ENCODE assay signal across 8 cellular contexts in genomic region chr6:163956571-163957407, GRCh38.
DNase-seq lines count a peak whose midpoint lies in the region; ATAC-seq and TF ChIP-seq lines count a peak whose summit lies in the region.

No MANE protein-coding gene starts in this region.

- no peaks in the 10 kb centered on the region for H4K20me1 ChIP-seq in PC-9 (ENCODE audit: insufficient read depth)

- no peak overlapping the region for H4K8ac ChIP-seq in neuronal stem cell (ENCODE audit: low read depth, low read length)

- H3K14ac ChIP-seq in neuronal stem cell (ENCODE audit: low read length), result no peak overlapping the region

- no peak overlapping the region for H2BK15ac ChIP-seq in neuronal stem cell (ENCODE audit: low read length)

- CTCF ChIA-PET in PC-9 (lab: Charles Lee), result no interaction called here

- H3K79me1 ChIP-seq in neuronal stem cell (ENCODE audit: low read depth, low read length), result no peaks in the 10 kb centered on the region

- no peaks in the 10 kb centered on the region for H3F3A ChIP-seq in PC-9 (ENCODE audit: insufficient read depth, low read depth)

- H3K4me2 ChIP-seq in PC-9, result no peak overlapping the region
- no peak overlapping the region for H3K4me2 ChIP-seq in neuronal stem cell (ENCODE audit: insufficient read depth, low read length, poor library complexity, severe bottlenecking)

- H3K27me3 ChIP-seq in PC-9 (ENCODE audit: insufficient read depth, low read depth) (peaks cover 41% of the 10 kb centered on the region), neuronal stem cell (ENCODE audit: control insufficient read depth in 3 of 3, insufficient read depth in 3 of 3, low read depth in 1 of 3, low read length in 3 of 3) (no peaks in the 10 kb centered on the region), thoracic aorta (replicated peaks; ENCODE audit: insufficient read depth) (no peaks in the 10 kb centered on the region)

- H4K91ac ChIP-seq in neuronal stem cell (ENCODE audit: low read depth, low read length, poor library complexity), result no peak overlapping the region

- no peak overlapping the region for H3K23ac ChIP-seq in neuronal stem cell (ENCODE audit: low read depth, low read length, poor library complexity)

- ATAC-seq in GM21367 (IDR thresholded peaks at IDR 0.05; ENCODE audit: unreplicated experiment) (peak; percentile 99), thoracic aorta (ENCODE audit: insufficient number of reproducible peaks, low FRiP score, low read depth) (peak; percentile 82)

- H3K4me3 ChIP-seq in PC-9 (no peak overlapping the region), fibroblast of pulmonary artery (replicated peaks; ENCODE audit: low read depth, low read length) (no peak overlapping the region), neuronal stem cell (ENCODE audit: low read length in 2 of 2) (no peak overlapping the region), thoracic aorta (no peak overlapping the region)

- H2BK5ac ChIP-seq in neuronal stem cell (ENCODE audit: low read length), result no peak overlapping the region

- no peak overlapping the region for H3K9ac ChIP-seq in neuronal stem cell (ENCODE audit: low read depth, low read length, poor library complexity)

- H3K9me3 ChIP-seq in PC-9 (ENCODE audit: insufficient read depth, low read depth) (no peaks in the 10 kb centered on the region; the same call in 1 of the 2 replicates), neuronal stem cell (replicated peaks in 1 of 2; ENCODE audit: control insufficient read depth in 2 of 2, insufficient read depth in 1 of 2, low read depth in 1 of 2, low read length in 2 of 2) (peaks cover 2 to 6% of the 10 kb centered on the region in 2 donors), thoracic aorta (no peaks in the 10 kb centered on the region)

- no peak overlapping the region for H2BK120ac ChIP-seq in neuronal stem cell (ENCODE audit: low read depth, low read length)

- no peak overlapping the region for H3K18ac ChIP-seq in neuronal stem cell (ENCODE audit: low read length)

- no peak overlapping the region for H2AFZ ChIP-seq in PC-9
- no peak overlapping the region for H2AFZ ChIP-seq in neuronal stem cell (ENCODE audit: low read length)

- no peak overlapping the region for H2AK5ac ChIP-seq in neuronal stem cell (ENCODE audit: low read depth, low read length)

- no peak overlapping the region for H2BK12ac ChIP-seq in neuronal stem cell (ENCODE audit: low read length)

- H3K4me1 ChIP-seq in PC-9 (replicated peaks; ENCODE audit: insufficient read depth) (no peaks in the 10 kb centered on the region), neuronal stem cell (ENCODE audit: control insufficient read depth in 2 of 2, insufficient read depth in 1 of 2, low read depth in 1 of 2, low read length in 2 of 2) (peaks cover 13 to 18% of the 10 kb centered on the region in 2 donors), thoracic aorta (ENCODE audit: control insufficient read depth in 1 of 2, low read depth in 2 of 2) (no peaks in the 10 kb centered on the region)

- no peak overlapping the region for H3K27ac ChIP-seq in PC-9
- H3K27ac ChIP-seq in neuronal stem cell (replicated peaks; ENCODE audit: low read length), result no peak overlapping the region
- H3K27ac ChIP-seq in thoracic aorta, result no peak overlapping the region

- TF ChIP-seq CTCF in PC-9 (conservative IDR thresholded peaks at IDR 0.05) (peak; percentile 77), fibroblast of pulmonary artery (IDR thresholded peaks at IDR 0.05; ENCODE audit: low read length, missing control alignments) (peak; percentile 94), thoracic aorta (IDR thresholded peaks at IDR 0.05) (peak; percentile 87)

- H3K36me3 ChIP-seq in PC-9 (ENCODE audit: low read depth) (no peaks in the 10 kb centered on the region), neuronal stem cell (replicated peaks in 1 of 2; ENCODE audit: control insufficient read depth in 2 of 2, insufficient read depth in 2 of 2, low read length in 2 of 2) (no peaks in the 10 kb centered on the region), thoracic aorta (no peaks in the 10 kb centered on the region)

- POLR2A ChIA-PET in PC-9 (lab: Charles Lee; ENCODE audit: unreplicated experiment), result no interaction called here

- no TSS peak for BruUV-seq in PC-9 (replicated peaks; lab: Mats Ljungman, UMichigan)

- DNase-seq in DMS114 treated with DMSO at 0.1 percent for 48 hours (lab: John Stamatoyannopoulos, UW; ENCODE audit: unreplicated experiment) (peak; percentile 7), HK-2 (ENCODE audit: unreplicated experiment) (peak; percentile 70), PC-9 (peak; percentile 22 to 35), activated T-cell treated with anti-CD3 and anti-CD28 coated beads for 48 hours (ENCODE audit: low read depth) (peak; percentile 45), fibroblast of pulmonary artery (ENCODE audit: low read depth) (peak; percentile 82), neuronal stem cell (ENCODE audit: low spot score) (peak; percentile 54), thoracic aorta (ENCODE audit: low spot score) (peak; percentile 21)

- no peaks in the 10 kb centered on the region for H3K79me2 ChIP-seq in PC-9 (ENCODE audit: low read depth)

- no peaks in the 10 kb centered on the region for H3K9me2 ChIP-seq in PC-9 (ENCODE audit: insufficient read depth)

- no peak overlapping the region for H3K4ac ChIP-seq in neuronal stem cell (ENCODE audit: low read length)

- intact Hi-C loops in PC-9 (cut with micrococcal nuclease; ENCODE audit: unreplicated experiment), result loop anchor here (5.0 kb wide), 2 partner anchors 539 to 774 kb away; no protein-coding TSS in a partner anchor

- WGBS in neuronal stem cell (ENCODE audit: extremely low coverage in 2 of 2, insufficient read length in 2 of 2, insufficient replicate concordance in 1 of 2), 2 donors, result no CpG with 5 or more reads among the region's 12 CpGs

Comparison
In these comparisons a context has a peak if more than half of its experiments do, and no peak if none do; other contexts are left out.
1. DNase-seq: peak in every context shown above with its lines; median percentile 82 in fibroblast of pulmonary artery; 70 in HK-2; 54 in neuronal stem cell; 45 in activated T-cell treated with anti-CD3 and anti-CD28 coated beads for 48 hours; 28 in PC-9; 21 in thoracic aorta; 7 in DMS114 treated with DMSO at 0.1 percent for 48 hours.